In genomic region chr15:77604973-77605372, GRCh38 we compare ENCODE assay signal across 1 cellular context.
TF ChIP-seq lines count a peak whose summit lies in the region.

No MANE protein-coding gene starts in this region.

TF ChIP-seq in H1, 55 proteins besides CTCF, POLR2A, EP300 and RAD21:
- TF ChIP-seq CREB1 (IDR thresholded peaks at IDR 0.05) (no peak), HDAC2 (IDR thresholded peaks at IDR 0.05; ENCODE audit: borderline replicate concordance in 1 of 2, low read depth in 2 of 2, low read length in 2 of 2) (peak in 1 of 2 experiments; percentile 97; a peak in 1 of 4 replicates), TAF7 (optimal IDR thresholded peaks at IDR 0.05; ENCODE audit: borderline replicate concordance, low read depth, low read length) (no peak), CEBPB (IDR thresholded peaks at IDR 0.05; ENCODE audit: low read depth, low read length) (no peak), RBBP5 (IDR thresholded peaks at IDR 0.05; ENCODE audit: borderline replicate concordance, low read depth, low read length) (no peak), SAP30 (IDR thresholded peaks at IDR 0.05; ENCODE audit: insufficient read depth, insufficient replicate concordance, low read length) (no peak), BCL11A (IDR thresholded peaks at IDR 0.05; ENCODE audit: low read depth in 2 of 2, low read length in 2 of 2) (no peak), TAF1 (IDR thresholded peaks at IDR 0.05; ENCODE audit: low read depth, low read length) (no peak), E2F6 (IDR thresholded peaks at IDR 0.05) (no peak), BRCA1 (IDR thresholded peaks at IDR 0.05; ENCODE audit: low read depth, low read length) (no peak), KDM1A (IDR thresholded peaks at IDR 0.05; ENCODE audit: borderline replicate concordance, low read length) (peak; percentile 97), ATF2 (IDR thresholded peaks at IDR 0.05; ENCODE audit: low read length) (no peak), POLR2AphosphoS5 (IDR thresholded peaks at IDR 0.05; ENCODE audit: low read depth, low read length) (no peak)
TF ChIP-seq in H1: peak in this region for 2.
